19 cellular contexts compared by ENCODE assay signal in the genomic region with DNA sequence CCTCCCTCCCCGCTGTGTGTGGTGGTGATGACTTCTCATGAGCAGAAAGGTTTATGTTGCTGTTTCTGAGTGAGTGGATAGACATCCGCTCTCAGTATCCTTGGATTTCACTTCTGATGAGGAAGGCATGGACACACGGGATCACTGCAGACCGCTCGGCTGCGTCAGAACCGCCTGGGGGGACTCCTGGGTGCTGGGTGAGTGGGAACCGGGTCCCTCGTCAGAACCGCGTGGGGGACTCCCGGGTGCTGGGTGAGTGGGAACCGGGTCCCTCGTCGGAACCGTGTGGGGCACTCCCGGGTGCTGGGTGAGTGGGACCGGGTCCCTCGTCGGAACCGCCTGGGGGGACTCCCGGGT. TPM values are rescaled to one million over a fixed set of nuclear protein-coding genes. Genes with fewer than 3 reads are reported as not detected.
DNase-seq lines count a peak whose midpoint lies in the region; ATAC-seq lines count a peak whose summit lies in the region.
"Had no signal": no experiment of that assay in that cellular context is flagged by ENCODE, and none has a peak within 500 bp of the region (broad histone marks: within the 10 kb centered on the region; RNA-seq: fewer than 3 reads in every experiment).

No MANE protein-coding gene starts in this region.

- H2AK5ac ChIP-seq in mesenchymal stem cell (ENCODE audit: low read length, severe bottlenecking), result no peak overlapping the region

- peak; percentile 48 for DNase-seq in activated effector memory CD4-positive, alpha-beta T cell treated with anti-CD3 and anti-CD28 coated beads, Interleukin-2, amount 50 U/mL, for 16 hours
- no peak for DNase-seq in activated effector memory CD4-positive, alpha-beta T cell treated with Interleukin-2 at 50 U/mL for 16 hours
- DNase-seq in GM19238 (ENCODE audit: insufficient read length, low spot score) (peak; percentile 3), mesenchymal stem cell (no peak), sciatic nerve (ENCODE audit: low spot score) (peak; percentile 37), SW480 (ENCODE audit: low spot score) (no peak)
- DNase-seq: Calu3; GF-D8; NCI-H1417; NCI-H187; NCI-H2107; NCI-H510A; NCI-H748 treated with DMSO at 0.1 percent for 48 hours; NK-92 treated with Interleukin-12 subunit alpha and Interleukin-12 subunit beta, amount 100 ng/mL, for 24 hours had no signal

- peaks cover 36% of the 10 kb centered on the region for H3K4me1 ChIP-seq in mesenchymal stem cell (ENCODE audit: control insufficient read depth, insufficient read depth, low read depth, low read length)
- H3K4me1 ChIP-seq: BE2C had no signal

- no peak overlapping the region for H2BK120ac ChIP-seq in mesenchymal stem cell (ENCODE audit: low read depth, low read length)

- no peak overlapping the region for H2BK15ac ChIP-seq in mesenchymal stem cell (ENCODE audit: low read depth, poor library complexity, severe bottlenecking)

- H3K4me3 ChIP-seq in mesenchymal stem cell (ENCODE audit: insufficient read depth in 1 of 2, low read depth in 1 of 2, low read length in 2 of 2), result no peak overlapping the region
- H3K4me3 ChIP-seq: GM12878, Peyer's patch had no signal

- H3K9me3 ChIP-seq in mesenchymal stem cell (ENCODE audit: control insufficient read depth, low read length), result no peaks in the 10 kb centered on the region
- H3K9me3 ChIP-seq: BE2C, Peyer's patch had no signal

- H3K27ac ChIP-seq in mesenchymal stem cell (ENCODE audit: low read length, poor library complexity, severe bottlenecking), result no peak overlapping the region
- H3K27ac ChIP-seq: KMS-11, Peyer's patch had no signal

- no peak overlapping the region for H3K4ac ChIP-seq in mesenchymal stem cell (ENCODE audit: low read depth in 1 of 2, low read length in 2 of 2)

- H3K79me1 ChIP-seq in mesenchymal stem cell (replicated peaks; ENCODE audit: low read length, poor library complexity, severe bottlenecking), result peaks cover 17% of the 10 kb centered on the region

- H3K4me2 ChIP-seq in mesenchymal stem cell (ENCODE audit: low read length, poor library complexity, severe bottlenecking), result no peak overlapping the region
- H3K4me2 ChIP-seq: KMS-11 had no signal

- no peak overlapping the region for H3K9ac ChIP-seq in mesenchymal stem cell (ENCODE audit: low read length)
- H3K9ac ChIP-seq: KMS-11 had no signal

- no peak overlapping the region for H2AFZ ChIP-seq in mesenchymal stem cell (ENCODE audit: low read depth, low read length)

- 93% methylated on average over 12 of the region's 22 CpGs for WGBS in mesenchymal stem cell

- no peak overlapping the region for H2BK5ac ChIP-seq in mesenchymal stem cell (ENCODE audit: low read depth, low read length, poor library complexity, severe bottlenecking)

- ATAC-seq in sciatic nerve (no peak), HG03457 (IDR thresholded peaks at IDR 0.05; ENCODE audit: unreplicated experiment) (no peak)

- H3K36me3 ChIP-seq in mesenchymal stem cell (ENCODE audit: control insufficient read depth in 1 of 2, insufficient read depth in 2 of 2, low read depth in 1 of 2, low read length in 2 of 2), result peaks cover 59 to 91% of the 10 kb centered on the region in 2 experiments

- H3K23ac ChIP-seq in mesenchymal stem cell (ENCODE audit: low read length in 2 of 2), result no peak overlapping the region

- no peak overlapping the region for H2BK12ac ChIP-seq in mesenchymal stem cell (ENCODE audit: low read length in 2 of 2)

- no peak overlapping the region for H3K14ac ChIP-seq in mesenchymal stem cell (ENCODE audit: low read length in 2 of 2)

- H4K8ac ChIP-seq in mesenchymal stem cell (ENCODE audit: low read length), result peak overlapping the region; percentile 35

- intact Hi-C loops in sciatic nerve (cut with DNase I), result no loop called here

- peak overlapping the region in 1 of 2 experiments; percentile 4 for H3K18ac ChIP-seq in mesenchymal stem cell (ENCODE audit: low read depth in 1 of 2, low read length in 2 of 2)

- no peaks in the 10 kb centered on the region for H3K27me3 ChIP-seq in mesenchymal stem cell (ENCODE audit: control insufficient read depth in 1 of 2, insufficient read depth in 1 of 2, low read length in 2 of 2)
- H3K27me3 ChIP-seq: BE2C, Peyer's patch had no signal

- no peak overlapping the region for H4K91ac ChIP-seq in mesenchymal stem cell (ENCODE audit: low read length)

RNA-seq across cellular contexts. Expression of a gene that starts 9.0 kb away (rescaled TPM):
- 96.7 TPM for polyA plus RNA-seq in mesenchymal stem cell (2013, experiment 1 of 2)
- 92.8 TPM for polyA plus RNA-seq in mesenchymal stem cell (2013, experiment 2 of 2)
- 143 TPM for total RNA-seq in sciatic nerve

RNA-seq across cellular contexts. Expression of a gene that starts 49.8 kb away (rescaled TPM):
- 37.6 TPM for polyA plus RNA-seq in mesenchymal stem cell (2013, experiment 1 of 2)
- 37.1 TPM for polyA plus RNA-seq in mesenchymal stem cell (2013, experiment 2 of 2)
- 68.6 TPM for total RNA-seq in sciatic nerve

Comparison
In these comparisons a context has a peak if more than half of its experiments do, and no peak if none do; other contexts are left out.
1. DNase-seq: peak in activated effector memory CD4-positive, alpha-beta T cell treated with anti-CD3 and anti-CD28 coated beads, Interleukin-2, amount 50 U/mL, for 16 hours (single experiment), GM19238 (single experiment) and sciatic nerve (single experiment); none in activated effector memory CD4-positive, alpha-beta T cell treated with Interleukin-2 at 50 U/mL for 16 hours (single experiment), mesenchymal stem cell (single experiment) and SW480 (single experiment).